Comparison of ENCODE assay signal across 10 cellular contexts in genomic region chr2:8481463-8482009, GRCh38.
DNase-seq lines count a peak whose midpoint lies in the region; ATAC-seq and TF ChIP-seq lines count a peak whose summit lies in the region.
"Had no signal": no experiment of that assay in that cellular context is flagged by ENCODE, and none has a peak within 500 bp of the region (broad histone marks: within the 10 kb centered on the region; RNA-seq: fewer than 3 reads in every experiment).

No MANE protein-coding gene starts in this region.

- no peaks in the 10 kb centered on the region for H3K9me3 Mint-ChIP-seq in stimulated activated naive CD8-positive, alpha-beta T cell treated with anti-CD3 and anti-CD28 coated beads, Interleukin-15, amount 100 ng/mL, for 72 hours

- H3K4me3 Mint-ChIP-seq in stimulated activated naive CD8-positive, alpha-beta T cell treated with anti-CD3 and anti-CD28 coated beads, Interleukin-15, amount 100 ng/mL, for 72 hours: peak overlapping the region; percentile 17 to 30

- H3K36me3 ChIP-seq in right atrium auricular region: no peaks in the 10 kb centered on the region

- TF ChIP-seq CTCF in GM13977 (IDR thresholded peaks at IDR 0.05; ENCODE audit: extremely low read depth, insufficient read depth, missing control alignments) (no peak), right atrium auricular region (IDR thresholded peaks at IDR 0.05) (no peak)

- peaks cover 0 to 36% of the 10 kb centered on the region in 2 donors for H3K4me1 ChIP-seq in right atrium auricular region

- no peaks in the 10 kb centered on the region for H3K9me3 ChIP-seq in right atrium auricular region

- peaks cover 82% of the 10 kb centered on the region for H3K4me1 Mint-ChIP-seq in stimulated activated naive CD8-positive, alpha-beta T cell treated with anti-CD3 and anti-CD28 coated beads, Interleukin-15, amount 100 ng/mL, for 72 hours

- no peaks in the 10 kb centered on the region for H3K27me3 ChIP-seq in right atrium auricular region

- H3K27me3 Mint-ChIP-seq in stimulated activated naive CD8-positive, alpha-beta T cell treated with anti-CD3 and anti-CD28 coated beads, Interleukin-15, amount 100 ng/mL, for 72 hours: no peaks in the 10 kb centered on the region

- in situ Hi-C loops in GM13977 (cut with MboI; ENCODE audit: low pct_unique_long_range_greater_than_20kb, low sequenced_read_pairs, unreplicated experiment): no loop called here

- H3K27ac Mint-ChIP-seq in stimulated activated naive CD8-positive, alpha-beta T cell treated with anti-CD3 and anti-CD28 coated beads, Interleukin-15, amount 100 ng/mL, for 72 hours: peak overlapping the region; percentile 49 to 51

- no peak overlapping the region for H3K27ac ChIP-seq in right atrium auricular region

- no peak overlapping the region for H3K4me3 ChIP-seq in right atrium auricular region

- ATAC-seq in HG03139 (IDR thresholded peaks at IDR 0.05; ENCODE audit: unreplicated experiment): peak; percentile 42
- peak; percentile 82 for ATAC-seq in stimulated activated naive CD8-positive, alpha-beta T cell treated with anti-CD3 and anti-CD28 coated beads, Interleukin-15, amount 100 ng/mL, for 72 hours

- peak; percentile 61 for DNase-seq in stimulated activated CD4-positive, alpha-beta T cell treated with anti-CD3 and anti-CD28 coated beads, Interleukin-15, amount 100 ng/mL, for 24 hours
- DNase-seq in stimulated activated CD4-positive, alpha-beta T cell treated with anti-CD3 and anti-CD28 coated beads, Interleukin-2, amount 100 ng/mL, for 48 hours: no peak
- DNase-seq in activated CD8-positive, alpha-beta memory T cell treated with anti-CD3 and anti-CD28 coated beads for 24 hours: peak; percentile 81
- DNase-seq in stimulated activated naive CD8-positive, alpha-beta T cell treated with anti-CD3 and anti-CD28 coated beads, Interleukin-15, amount 100 ng/mL, for 72 hours: peak; percentile 47 to 64
- DNase-seq in GM13977 (ENCODE audit: low spot score): no peak
- no peak for DNase-seq in right atrium auricular region (ENCODE audit: low spot score)
- no peak for DNase-seq in NCI-H2227 (lab: John Stamatoyannopoulos, UW; ENCODE audit: unreplicated experiment)
- DNase-seq: DND-41; effector CD4-positive, alpha-beta T cell had no signal

Comparison
In these comparisons a context has a peak if more than half of its experiments do, and no peak if none do; other contexts are left out.
1. DNase-seq: peak in stimulated activated CD4-positive, alpha-beta T cell treated with anti-CD3 and anti-CD28 coated beads, Interleukin-15, amount 100 ng/mL, for 24 hours (single experiment), activated CD8-positive, alpha-beta memory T cell treated with anti-CD3 and anti-CD28 coated beads for 24 hours (single experiment) and stimulated activated naive CD8-positive, alpha-beta T cell treated with anti-CD3 and anti-CD28 coated beads, Interleukin-15, amount 100 ng/mL, for 72 hours (2 of 2); none in stimulated activated CD4-positive, alpha-beta T cell treated with anti-CD3 and anti-CD28 coated beads, Interleukin-2, amount 100 ng/mL, for 48 hours (0 of 2), GM13977 (single experiment), right atrium auricular region (single experiment) and NCI-H2227 (single experiment).